In the genomic region with DNA sequence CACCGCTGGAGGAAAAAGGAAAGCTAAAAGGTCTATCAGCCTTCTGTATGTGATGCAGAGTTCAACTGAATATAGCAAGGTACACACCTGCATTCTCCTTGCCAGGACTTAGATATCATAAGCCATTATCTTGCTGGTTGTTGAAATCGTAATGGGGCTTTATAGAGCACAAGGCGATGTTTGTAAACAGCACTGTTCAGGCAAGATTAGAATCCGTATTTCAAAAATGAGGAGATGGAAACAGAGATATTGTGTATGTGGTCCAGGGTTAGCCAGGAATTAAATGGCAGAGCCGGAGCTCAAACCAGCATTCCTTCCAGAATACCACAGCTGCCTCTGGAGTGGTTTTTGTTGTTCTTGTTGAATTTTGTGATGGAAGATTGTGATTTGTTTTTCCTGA, we compare ENCODE assay signal across 10 cellular contexts. TPM values are rescaled to one million over a fixed set of nuclear protein-coding genes. Genes with fewer than 3 reads are reported as not detected.
DNase-seq lines count a peak whose midpoint lies in the region; ATAC-seq, FAIRE-seq and TF ChIP-seq lines count a peak whose summit lies in the region.
"Not testable (repeated sequence)": the region's sequence is repeated elsewhere in the genome, so short reads cannot be mapped to it uniquely, and the experiment has no call there.
"Had no signal": no experiment of that assay in that cellular context is flagged by ENCODE, and none has a peak within 500 bp of the region (broad histone marks: within the 10 kb centered on the region; RNA-seq: fewer than 3 reads in every experiment).

No MANE protein-coding gene starts in this region.

- BruUV-seq in mammary epithelial cell (replicated peaks; lab: Mats Ljungman, UMichigan): not testable (repeated sequence)

- not testable (repeated sequence) for H3K27me3 ChIP-seq in RWPE2 (ENCODE audit: insufficient read depth, poor library complexity, severe bottlenecking); mammary epithelial cell (ENCODE audit: insufficient read depth, low read length)
- H3K27me3 ChIP-seq in small intestine (ENCODE audit: control insufficient read depth in 2 of 2, insufficient read depth in 2 of 2, low read length in 2 of 2): peaks cover 0 to 15% of the 10 kb centered on the region in 2 donors

- not testable (repeated sequence) for FAIRE-seq in A549 (lab: Jason Lieb, UNC); small intestine (lab: Jason Lieb, UNC)

- not testable (repeated sequence) for TF ChIP-seq POLR2A in A549 (IDR thresholded peaks at IDR 0.05; ENCODE audit: low read length)

- CTCF ChIA-PET in A549 (lab: Yijun Ruan, JAX): interaction anchor here (1.8 to 3.6 kb wide), 4 partner anchors 14 to 129 kb away, joined by 6 to 19 read pairs (median 11); no protein-coding TSS in a partner anchor
- CTCF ChIA-PET in mammary epithelial cell (lab: Charles Lee; ENCODE audit: low non-redundant PET): not testable (repeated sequence)

- peaks cover 35% of the 10 kb centered on the region for H3K4me1 ChIP-seq in A549
- peaks cover 37% of the 10 kb centered on the region for H3K4me1 ChIP-seq in RWPE2 (ENCODE audit: insufficient read depth, poor library complexity, severe bottlenecking)
- peaks cover 25% of the 10 kb centered on the region for H3K4me1 ChIP-seq in mammary epithelial cell (ENCODE audit: insufficient read depth, low read length)
- H3K4me1 ChIP-seq in small intestine (ENCODE audit: control insufficient read depth in 2 of 2, insufficient read depth in 1 of 2, low read depth in 1 of 2, low read length in 1 of 2): not testable (repeated sequence)

- H3K9ac ChIP-seq in mammary epithelial cell (ENCODE audit: insufficient read depth, low read length): not testable (repeated sequence)

- in situ Hi-C loops in mammary epithelial cell (cut with MboI; ENCODE audit: low sequenced_read_pairs in 2 of 2): not testable (repeated sequence)

- not testable (repeated sequence) for TF ChIP-seq RAD21 in A549 (conservative IDR thresholded peaks at IDR 0.05 in 1 of 2, IDR thresholded peaks at IDR 0.05 in 1 of 2)

- not testable (repeated sequence) for H3K4me3 ChIP-seq in A549; RWPE2 (ENCODE audit: severe bottlenecking); mammary epithelial cell (replicated peaks in 1 of 3; ENCODE audit: insufficient read depth in 1 of 3, low read depth in 2 of 3, low read length in 3 of 3)
- peak overlapping the region; percentile 1; the same call in 1 of the 2 replicates for H3K4me3 ChIP-seq in Jurkat, Clone E6-1 (ENCODE audit: low read length)
- peak overlapping the region in 1 of 2 donors; percentile 37 for H3K4me3 ChIP-seq in small intestine (ENCODE audit: low read depth in 1 of 2, low read length in 2 of 2)

- H2AFZ ChIP-seq in mammary epithelial cell (ENCODE audit: low read depth, low read length): not testable (repeated sequence)

- intact Hi-C loops in mammary epithelial cell (cut with micrococcal nuclease): loop anchor here (5.0 kb wide), 1 partner anchor 65 kb away; a partner anchor contains a TSS

- H3K79me2 ChIP-seq in mammary epithelial cell (ENCODE audit: insufficient read depth, low read length): peaks cover 56% of the 10 kb centered on the region

- H4K20me1 ChIP-seq in mammary epithelial cell (ENCODE audit: insufficient read depth, low read length): not testable (repeated sequence)

- dilution Hi-C loops in mammary epithelial cell (cut with HindIII; ENCODE audit: low sequenced_read_pairs): loop anchor here (5.0 kb wide), 1 partner anchor 35 kb away; no protein-coding TSS in a partner anchor

- POLR2A ChIA-PET in A549 (lab: Yijun Ruan, JAX): not testable (repeated sequence)

- ATAC-seq in A549; RWPE2 (ENCODE audit: low read depth): not testable (repeated sequence)
- peak; percentile 10 for ATAC-seq in left lobe of liver

- TF ChIP-seq CTCF in A549 (IDR thresholded peaks at IDR 0.05); RWPE2 (IDR thresholded peaks at IDR 0.05; ENCODE audit: poor library complexity, severe bottlenecking); mammary epithelial cell (conservative IDR thresholded peaks at IDR 0.05 in 1 of 2, IDR thresholded peaks at IDR 0.05 in 1 of 2; ENCODE audit: extremely low read depth in 1 of 2, insufficient read depth in 1 of 2, low read depth in 1 of 2, low read length in 2 of 2): not testable (repeated sequence)

- WGBS in A549 (ENCODE audit: missing lambda C conversion rate): 87% methylated on average over 5 of the region's 5 CpGs
- WGBS in mammary epithelial cell (ENCODE audit: low coverage, missing lambda C conversion rate): 99% methylated on average over 5 of the region's 5 CpGs
- 14 to 48% (median 34%) methylated on average over 5 of the region's 5 CpGs for WGBS in small intestine, 3 donors

- not testable (repeated sequence) for DNase-seq in A549 (ENCODE audit: low read depth in 1 of 2, low spot score in 1 of 2); RWPE2 (ENCODE audit: low spot score); mammary epithelial cell; epithelial cell of prostate (ENCODE audit: low read depth, low spot score); left lobe of liver (ENCODE audit: low spot score)
- DNase-seq in Jurkat, Clone E6-1 (ENCODE audit: low read depth, low spot score): peak; percentile 37
- peak; percentile 48 for DNase-seq in small intestine

- not testable (repeated sequence) for H3K9me3 ChIP-seq in A549; RWPE2 (ENCODE audit: severe bottlenecking); mammary epithelial cell (replicated peaks; ENCODE audit: insufficient read depth, low read length); small intestine (ENCODE audit: control insufficient read depth, low read depth)

- H3K4me2 ChIP-seq in A549 (peak overlapping the region; percentile 81), mammary epithelial cell (ENCODE audit: insufficient read depth, low read depth, low read length) (peak overlapping the region; percentile 56)

- not testable (repeated sequence) for H3K27ac ChIP-seq in A549; mammary epithelial cell (ENCODE audit: insufficient read depth, low read depth, low read length)
- H3K27ac ChIP-seq in RWPE2 (ENCODE audit: poor library complexity, severe bottlenecking) (peak overlapping the region; percentile 66), epithelial cell of prostate (peak overlapping the region; percentile 58), small intestine (ENCODE audit: low read depth in 1 of 2, low read length in 1 of 2) (peak overlapping the region; percentile 35 to 42)

- TF ChIP-seq EP300 in A549 (IDR thresholded peaks at IDR 0.05): not testable (repeated sequence)

- H3K36me3 ChIP-seq in RWPE2 (ENCODE audit: low read depth); mammary epithelial cell (ENCODE audit: insufficient read depth, low read length); small intestine (ENCODE audit: control insufficient read depth in 2 of 2, insufficient read depth in 2 of 2, low read length in 2 of 2): not testable (repeated sequence)

RNA-seq across cellular contexts. Expression of a gene that starts 42.6 kb away (rescaled TPM):
- polyA plus RNA-seq in A549 (2011; rRNA removed): 2.0 and 3.3 TPM in 2 replicates
- 1.0 and 1.2 TPM in 2 replicates for polyA plus RNA-seq in A549 (2012; cell fraction: cytosol; rRNA removed)
- 0.59 and 1.3 TPM in 2 replicates for polyA plus RNA-seq in A549 (2012; cell fraction: nucleus; rRNA removed)
- polyA plus RNA-seq in A549 (2017; fragmentation: RNase III; extraction: RNeasy Plus Mini Kit Qiagen cat#74134 plus additional on column Dnase treatment): 1.9 to 4.3 TPM (median 4.0 TPM) in 3 replicates
- 2.9 and 3.7 TPM in 2 replicates for polyA minus RNA-seq in A549 (2011; rRNA and poly(A)+ RNA removed)
- polyA plus RNA-seq in Jurkat, Clone E6-1 (2012; ENCODE audit: insufficient read depth, insufficient read length): not detected
- total RNA-seq in mammary epithelial cell: 10 to 100 TPM in 1 of 2 donors, 1 to 10 TPM in 1; 1.0 to 27.6 TPM
- 50.8 TPM for polyA plus RNA-seq in mammary epithelial cell
- 81.6 TPM for polyA minus RNA-seq in mammary epithelial cell
- total RNA-seq in left lobe of liver: 5.3 TPM
- polyA plus RNA-seq in small intestine: 100 to 1,000 TPM; 147 to 505 (median 430) TPM
- total RNA-seq: A172; CD4-positive, alpha-beta T cell; H7 had no signal
